Comparison of ENCODE assay signal across 18 cellular contexts in the genomic region with DNA sequence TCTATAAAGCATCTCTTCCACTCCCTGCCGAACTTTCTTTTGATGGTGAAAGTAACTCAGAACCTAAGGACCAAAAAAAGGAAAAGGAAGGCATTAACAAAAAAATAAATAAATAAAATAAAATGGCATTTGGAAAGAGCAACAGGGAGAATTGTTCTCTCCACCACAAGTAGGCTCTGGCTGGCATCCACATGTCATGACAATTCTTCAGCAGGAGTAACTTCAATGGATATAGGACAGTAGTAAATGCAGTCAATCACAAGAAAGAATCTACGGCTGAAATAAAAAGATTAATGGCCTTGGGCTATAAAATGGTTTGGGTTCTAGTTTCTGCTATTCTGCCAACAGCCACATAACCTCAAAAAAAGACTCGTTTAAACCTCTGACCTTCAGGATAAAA.
"Had no signal": no experiment of that assay in that cellular context is flagged by ENCODE, and none has a peak within 500 bp of the region (broad histone marks: within the 10 kb centered on the region; RNA-seq: fewer than 3 reads in every experiment).

No MANE protein-coding gene starts in this region.

- H3K9me3 Mint-ChIP-seq: activated B cell treated with CpG ODN at 0.5 μM for 24 hours; nephron; stimulated activated effector memory CD8-positive, alpha-beta T cell treated with anti-CD3 and anti-CD28 coated beads, Interleukin-12 subunit alpha, Interleukin-12 subunit beta, amount 100 ng/mL, for 72 hours; stimulated activated naive CD8-positive, alpha-beta T cell treated with anti-CD3 and anti-CD28 coated beads, Interleukin-15, amount 100 ng/mL, for 72 hours; T-helper 1 cell treated with Interleukin-12 subunit alpha and Interleukin-12 subunit beta and Interleukin-4 antibody, amounts not matched to agents 30 μg/mL and 1 μg/mL, for 36 hours had no signal

- H3K4me3 Mint-ChIP-seq: activated B cell treated with CpG ODN at 0.5 μM for 24 hours; activated CD4-positive, alpha-beta T cell treated with anti-CD3 and anti-CD28 coated beads for 36 hours; nephron; stimulated activated effector memory CD8-positive, alpha-beta T cell treated with anti-CD3 and anti-CD28 coated beads, Interleukin-12 subunit alpha, Interleukin-12 subunit beta, amount 100 ng/mL, for 72 hours; stimulated activated naive CD8-positive, alpha-beta T cell treated with anti-CD3 and anti-CD28 coated beads, Interleukin-15, amount 100 ng/mL, for 72 hours; T-helper 1 cell treated with Interleukin-12 subunit alpha and Interleukin-12 subunit beta and Interleukin-4 antibody, amounts not matched to agents 30 μg/mL and 1 μg/mL, for 36 hours had no signal

- H3K4me1 Mint-ChIP-seq: activated B cell treated with CpG ODN at 0.5 μM for 24 hours, nephron had no signal

- H3K27me3 Mint-ChIP-seq: activated B cell treated with CpG ODN at 0.5 μM for 24 hours; activated CD4-positive, alpha-beta T cell treated with anti-CD3 and anti-CD28 coated beads for 36 hours; stimulated activated naive CD8-positive, alpha-beta T cell treated with anti-CD3 and anti-CD28 coated beads, Interleukin-15, amount 100 ng/mL, for 72 hours had no signal

- DNase-seq: activated B cell treated with CpG ODN at 0.5 μM for 24 hours; activated CD4-positive, alpha-beta T cell treated with anti-CD3 and anti-CD28 coated beads for 36 hours; activated CD4-positive, alpha-beta T cell treated with anti-CD3 and anti-CD28 coated beads, Interleukin-2, amount 50 U/mL, for 4 hours; activated naive CD4-positive, alpha-beta T cell treated with Interleukin-2 at 50 U/mL for 16 hours; activated T-cell treated with anti-CD3 and anti-CD28 coated beads, Interleukin-2, amount 50 U/mL, for 48 hours; cortex of kidney; gastrocnemius medialis; head of caudate nucleus; hypothalamus; left ventricle myocardium superior; right cardiac atrium; stimulated activated CD4-positive, alpha-beta T cell treated with anti-CD3 and anti-CD28 coated beads, Interleukin-1b, Interleukin-23, amount 100 ng/mL, for 48 hours; stimulated activated naive CD8-positive, alpha-beta T cell treated with anti-CD3 and anti-CD28 coated beads, Interleukin-15, amount 100 ng/mL, for 72 hours; T1000; tibial artery had no signal

- H3K27ac Mint-ChIP-seq: activated B cell treated with CpG ODN at 0.5 μM for 24 hours; activated CD4-positive, alpha-beta T cell treated with anti-CD3 and anti-CD28 coated beads for 36 hours; nephron; stimulated activated effector memory CD8-positive, alpha-beta T cell treated with anti-CD3 and anti-CD28 coated beads, Interleukin-12 subunit alpha, Interleukin-12 subunit beta, amount 100 ng/mL, for 72 hours; stimulated activated naive CD8-positive, alpha-beta T cell treated with anti-CD3 and anti-CD28 coated beads, Interleukin-15, amount 100 ng/mL, for 72 hours; T-helper 1 cell treated with Interleukin-12 subunit alpha and Interleukin-12 subunit beta and Interleukin-4 antibody, amounts not matched to agents 30 μg/mL and 1 μg/mL, for 36 hours had no signal

- ATAC-seq: activated CD4-positive, alpha-beta T cell treated with anti-CD3 and anti-CD28 coated beads for 36 hours; gastrocnemius medialis; left ventricle myocardium superior; right cardiac atrium; stimulated activated effector memory CD8-positive, alpha-beta T cell treated with anti-CD3 and anti-CD28 coated beads, Interleukin-12 subunit alpha, Interleukin-12 subunit beta, amount 100 ng/mL, for 72 hours; stimulated activated naive CD8-positive, alpha-beta T cell treated with anti-CD3 and anti-CD28 coated beads, Interleukin-15, amount 100 ng/mL, for 72 hours had no signal
